In the genomic region with DNA sequence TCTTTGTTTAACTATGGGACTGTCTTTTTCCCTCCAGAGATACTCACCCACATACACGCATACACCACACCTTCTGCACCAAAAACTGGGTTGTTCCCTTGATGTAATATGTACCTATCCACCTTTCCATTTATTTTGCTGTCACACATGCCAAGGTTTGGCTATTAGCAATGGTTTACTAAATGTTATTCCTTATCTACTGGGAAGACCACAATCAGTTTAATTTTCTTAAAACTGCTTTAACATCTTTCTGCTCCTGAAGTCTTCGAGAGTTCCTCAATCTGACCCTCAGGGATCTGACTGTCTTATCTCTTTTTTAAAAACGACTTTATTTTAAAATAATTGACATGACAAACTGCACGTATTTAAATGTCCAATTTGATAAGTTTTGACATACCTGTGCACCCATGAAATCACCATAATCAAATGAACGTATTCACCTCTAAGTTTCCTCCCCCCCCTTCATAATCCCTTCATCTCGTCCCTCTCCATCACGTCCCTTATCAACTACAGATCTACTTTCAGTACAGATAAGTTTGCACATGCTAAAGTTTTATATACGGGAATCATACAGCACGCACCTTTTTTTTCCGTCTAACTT, we compare ENCODE assay signal across 8 cellular contexts. TPM values are rescaled to one million over a fixed set of nuclear protein-coding genes. Genes with fewer than 3 reads are reported as not detected.
DNase-seq lines count a peak whose midpoint lies in the region; ATAC-seq and TF ChIP-seq lines count a peak whose summit lies in the region.

No MANE protein-coding gene starts in this region.

- peaks cover 21% of the 10 kb centered on the region for H3F3A ChIP-seq in neural progenitor cell (ENCODE audit: low read depth)

- H3K27me3 Mint-ChIP-seq in neural progenitor cell (ENCODE audit: insufficient read depth, low read depth) = peaks cover 3% of the 10 kb centered on the region

- peaks cover 5% of the 10 kb centered on the region for H3K36me3 Mint-ChIP-seq in neural progenitor cell

- DNase-seq in dorsolateral prefrontal cortex (no peak), neural progenitor cell (ENCODE audit: low spot score) (no peak), dedifferentiated amniotic fluid mesenchymal stem cell (ENCODE audit: extremely low spot score) (no peak), NCI-H2081 (lab: John Stamatoyannopoulos, UW) (no peak)
- DNase-seq in activated CD4-positive, CD25-positive, alpha-beta regulatory T cell (lab: John Stamatoyannopoulos, UW) = no peak

- H3K9me3 ChIP-seq in KOPT-K1 (ENCODE audit: insufficient read depth, low read length, poor library complexity, severe bottlenecking) = no peaks in the 10 kb centered on the region
- H3K9me3 ChIP-seq in neural progenitor cell (ENCODE audit: low read depth) = no peaks in the 10 kb centered on the region

- peaks cover 31% of the 10 kb centered on the region for H3K36me3 ChIP-seq in KOPT-K1 (ENCODE audit: insufficient read depth, low read length)
- H3K36me3 ChIP-seq in neural progenitor cell = peaks cover 5% of the 10 kb centered on the region

- peak overlapping the region; percentile 44 for H3K9ac ChIP-seq in neural progenitor cell

- H3K27ac ChIP-seq in KOPT-K1 (ENCODE audit: low read depth, low read length, poor library complexity, severe bottlenecking) (peak overlapping the region; percentile 79), dorsolateral prefrontal cortex (peak overlapping the region in 58 of 59 donors; percentile 66 to 98 (median 94)), neural progenitor cell (no peak overlapping the region)

- H3K9me3 Mint-ChIP-seq in neural progenitor cell = no peaks in the 10 kb centered on the region

- peaks cover 16% of the 10 kb centered on the region for H3K4me1 ChIP-seq in neural progenitor cell

- peaks cover 26% of the 10 kb centered on the region for H3K4me1 Mint-ChIP-seq in neural progenitor cell

- ATAC-seq in GM19035 (IDR thresholded peaks at IDR 0.05; ENCODE audit: unreplicated experiment) (peak; percentile 9), HG02884 (IDR thresholded peaks at IDR 0.05; ENCODE audit: unreplicated experiment) (no peak)

- H3K4me3 ChIP-seq in dorsolateral prefrontal cortex (peak overlapping the region; percentile 58 to 99 (median 91)), neural progenitor cell (peak overlapping the region; percentile 78)

- H2AFZ ChIP-seq in neural progenitor cell (replicated peaks) = peak overlapping the region; percentile 89

- H3K27me3 ChIP-seq in dorsolateral prefrontal cortex (no peaks in the 10 kb centered on the region), neural progenitor cell (no peaks in the 10 kb centered on the region)

- H3K4me3 Mint-ChIP-seq in neural progenitor cell = peak overlapping the region; percentile 87

- peak in 1 of 56 donors; percentile 4 for TF ChIP-seq CTCF in dorsolateral prefrontal cortex (IDR thresholded peaks at IDR 0.05 in 54 of 56, conservative IDR thresholded peaks at IDR 0.05 in 2 of 56; ENCODE audit: low read depth in 1 of 56, partially characterized antibody in 56 of 56)
- no peak for TF ChIP-seq CTCF in neural progenitor cell (IDR thresholded peaks at IDR 0.05)

- H3K79me2 ChIP-seq in neural progenitor cell (ENCODE audit: low read depth) = peaks cover 40% of the 10 kb centered on the region

- H3K4me2 ChIP-seq in neural progenitor cell = peak overlapping the region; percentile 91

- H3K27ac Mint-ChIP-seq in neural progenitor cell = peak overlapping the region; percentile 76

- intact Hi-C loops in dorsolateral prefrontal cortex (cut with DNase I) = loop anchor here (2.0 to 10.0 kb wide), 7 partner anchors 77 to 333 kb away; partner anchors contain the start of genes AP4E1 (in 2 of the 2), GABPB1 (in 2 of the 2) and SPPL2A (in 2 of the 2)

- H4K20me1 ChIP-seq in neural progenitor cell (ENCODE audit: low read depth) = peaks cover 34% of the 10 kb centered on the region

RNA-seq across cellular contexts. Expression of gene TRPM7, which starts 0.8 kb away (rescaled TPM):
- total RNA-seq in dorsolateral prefrontal cortex = 10 to 100 TPM; 25.9 to 59.0 (median 38.1) TPM
- total RNA-seq in neural progenitor cell (ENCODE audit: low replicate concordance) = 37.9 and 62.3 TPM in 2 replicates
